30 cellular contexts compared by ENCODE assay signal in genomic region chr12:3019005-3019680, GRCh38. TPM values are rescaled to one million over a fixed set of nuclear protein-coding genes. Genes with fewer than 3 reads are reported as not detected.
DNase-seq lines count a peak whose midpoint lies in the region; ATAC-seq and TF ChIP-seq lines count a peak whose summit lies in the region.
"Had no signal": no experiment of that assay in that cellular context is flagged by ENCODE, and none has a peak within 500 bp of the region (broad histone marks: within the 10 kb centered on the region; RNA-seq: fewer than 3 reads in every experiment).

No MANE protein-coding gene starts in this region.

- CTCF ChIA-PET in WTC11 (lab: Charles Lee) = interaction anchor here (0.6 to 3.8 kb wide), 2 partner anchors 23 to 74 kb away, joined by 7 to 19 read pairs; no protein-coding TSS in a partner anchor

- DNase-seq in cardiac muscle cell (ENCODE audit: low read depth in 1 of 2, low spot score in 1 of 2) (no peak), right atrium auricular region (ENCODE audit: low spot score) (no peak), H7 (peak; percentile 47), WTC11 (ENCODE audit: low spot score) (no peak), sciatic nerve (ENCODE audit: low spot score) (no peak), amygdala (lab: John Stamatoyannopoulos, UW) (no peak), uterus (no peak)
- DNase-seq: C1 segment of cervical spinal cord; CD4-positive, alpha-beta memory T cell; DMS 273 treated with DMSO at 0.1 percent for 48 hours; DMS79; EL; GDM1; HCEC 1CT; NCI-H1048; NCI-H1417; NCI-H187; NCI-H2081 treated with DMSO at 0.1 percent for 48 hours; NCI-H2171; NCI-H226; NCI-H510A; NCI-H69 had no signal

- peak overlapping the region; percentile 63; the same call in 1 of the 2 replicates for H3K27ac Mint-ChIP-seq in WTC11
- H3K27ac Mint-ChIP-seq: CD4-positive, alpha-beta memory T cell; GM23338 had no signal

- no peaks in the 10 kb centered on the region for H3K27me3 Mint-ChIP-seq in WTC11 (ENCODE audit: low read depth)

- POLR2A ChIA-PET in WTC11 (lab: Charles Lee) = no interaction called here

- intact Hi-C loops in sciatic nerve (cut with DNase I) (no loop called here), uterus (cut with DNase I; ENCODE audit: low total_unique reads) (no loop called here)

- H3K4me1 ChIP-seq in cardiac muscle cell (ENCODE audit: low read depth) = peaks cover 2% of the 10 kb centered on the region
- H3K4me1 ChIP-seq in right atrium auricular region = peaks cover 0 to 3% of the 10 kb centered on the region in 2 donors
- H3K4me1 ChIP-seq in uterus = no peaks in the 10 kb centered on the region

- no peak for ATAC-seq in WTC11
- ATAC-seq in sciatic nerve = peak; percentile 10
- no peak for ATAC-seq in HG03432 (IDR thresholded peaks at IDR 0.05; ENCODE audit: unreplicated experiment)
- ATAC-seq: GM12878, GM23338, Panc1 had no signal

- H3K36me3 ChIP-seq in cardiac muscle cell (no peaks in the 10 kb centered on the region), right atrium auricular region (peaks cover 12% of the 10 kb centered on the region), H7 (replicated peaks; ENCODE audit: control insufficient read depth, insufficient read depth, low read length) (peaks cover 34% of the 10 kb centered on the region), uterus (no peaks in the 10 kb centered on the region)

- peaks cover 54% of the 10 kb centered on the region for H3K36me3 Mint-ChIP-seq in WTC11
- H3K36me3 Mint-ChIP-seq: CD4-positive, alpha-beta memory T cell; IgD-negative memory B cell had no signal

- H3K9me3 Mint-ChIP-seq in WTC11 = no peaks in the 10 kb centered on the region
- H3K9me3 Mint-ChIP-seq: CD4-positive, alpha-beta memory T cell; GM23338; IgD-negative memory B cell had no signal

- H3K9me3 ChIP-seq in cardiac muscle cell (ENCODE audit: low read depth) (no peaks in the 10 kb centered on the region), right atrium auricular region (no peaks in the 10 kb centered on the region), uterus (no peaks in the 10 kb centered on the region)
- H3K9me3 ChIP-seq: SJSA1 had no signal

- H3K27me3 ChIP-seq in cardiac muscle cell (no peaks in the 10 kb centered on the region), right atrium auricular region (no peaks in the 10 kb centered on the region), H7 (ENCODE audit: control insufficient read depth, insufficient read depth, low read length) (no peaks in the 10 kb centered on the region), uterus (no peaks in the 10 kb centered on the region)
- H3K27me3 ChIP-seq: SJSA1 had no signal

- H3K4me1 Mint-ChIP-seq in WTC11 = 0 out of 2 replicates have a peak, but pooled peaks cover 3% of the 10 kb centered on the region
- H3K4me1 Mint-ChIP-seq: CD4-positive, alpha-beta memory T cell; IgD-negative memory B cell had no signal

- no peak for TF ChIP-seq POLR2A in uterus (IDR thresholded peaks at IDR 0.05)

- H3K4me3 Mint-ChIP-seq in WTC11 = no peak overlapping the region
- H3K4me3 Mint-ChIP-seq: CD4-positive, alpha-beta memory T cell; GM23338; IgD-negative memory B cell had no signal

- H3K27ac ChIP-seq in cardiac muscle cell = peak overlapping the region; percentile 63
- no peak overlapping the region for H3K27ac ChIP-seq in right atrium auricular region
- H3K27ac ChIP-seq in uterus = no peak overlapping the region
- H3K27ac ChIP-seq: KMS-11, SJSA1 had no signal

- no peak for TF ChIP-seq CTCF in cardiac muscle cell (IDR thresholded peaks at IDR 0.05; ENCODE audit: low read depth, low read length)
- TF ChIP-seq CTCF in right atrium auricular region (IDR thresholded peaks at IDR 0.05) = no peak
- TF ChIP-seq CTCF in WTC11 (IDR thresholded peaks at IDR 0.05) = no peak
- TF ChIP-seq CTCF in uterus (IDR thresholded peaks at IDR 0.05) = no peak

- no peak overlapping the region for H3K4me3 ChIP-seq in cardiac muscle cell
- no peak overlapping the region for H3K4me3 ChIP-seq in right atrium auricular region
- H3K4me3 ChIP-seq in H7 (ENCODE audit: insufficient read depth, low read depth, low read length) = no peak overlapping the region
- H3K4me3 ChIP-seq in uterus = no peak overlapping the region
- H3K4me3 ChIP-seq: GM12878, GM23338, SJSA1 had no signal

TF ChIP-seq in WTC11, 78 proteins besides CTCF, POLR2A, EP300 and RAD21:
- no peak for TF ChIP-seq ZNF138 (CRISPR knock-in tag; conservative IDR thresholded peaks at IDR 0.05)
- TF ChIP-seq FOXP1 (CRISPR knock-in tag; IDR thresholded peaks at IDR 0.05; ENCODE audit: borderline replicate concordance) = peak; percentile 48; the same call in 1 of the 2 replicates
- no peak for TF ChIP-seq ATF6 (CRISPR knock-in tag; IDR thresholded peaks at IDR 0.05)
- no peak for TF ChIP-seq JAZF1 (CRISPR knock-in tag; IDR thresholded peaks at IDR 0.05)
- no peak for TF ChIP-seq E2F4 (CRISPR knock-in tag; IDR thresholded peaks at IDR 0.05; ENCODE audit: borderline replicate concordance, low read depth)
TF ChIP-seq in WTC11: peak in this region for 1.

RNA-seq across cellular contexts. Expression of gene TSPAN9, which starts 58.0 kb away (rescaled TPM):
- 153 and 199 TPM in 2 replicates for total RNA-seq in cardiac muscle cell
- 13.3 and 17.9 TPM in 2 replicates for polyA plus RNA-seq in cardiac muscle cell
- 100 to 1,000 TPM; 103 to 185 TPM for total RNA-seq in right atrium auricular region
- 20.5 and 22.4 TPM in 2 replicates for total RNA-seq in H7 (2014; rRNA removed; shearing (Covaris generic))
- total RNA-seq in WTC11 (2021) = 21.8 to 27.6 TPM (median 23.9 TPM) in 3 replicates
- total RNA-seq in sciatic nerve = 37.5 TPM
- total RNA-seq in uterus = 100 to 1,000 TPM in 1 of 4 donors, 10 to 100 TPM in 3; 47.9 to 106 (median 65.1) TPM
- polyA plus RNA-seq: CD4-positive, alpha-beta memory T cell; IgD-negative memory B cell had no signal

RNA-seq across cellular contexts. Expression of gene TEAD4, which starts 59.9 kb away (rescaled TPM):
- total RNA-seq in cardiac muscle cell (29.1 and 31.9 TPM in 2 replicates), right atrium auricular region (10 to 100 TPM; 12.9 to 41.5 TPM), WTC11 (2021) (75.8 to 96.8 TPM (median 78.2 TPM) in 3 replicates), sciatic nerve (30.1 TPM), uterus (10 to 100 TPM in 2 of 4 donors, 1 to 10 TPM in 2; 1.3 to 33.8 (median 14.9) TPM)
- polyA plus RNA-seq in cardiac muscle cell = 21.3 and 23.9 TPM in 2 replicates
- total RNA-seq in H7 (2014; rRNA removed; shearing (Covaris generic)) = 67.7 and 70.9 TPM in 2 replicates
- total RNA-seq: CD4-positive, alpha-beta memory T cell; OCI-LY7 had no signal
- polyA plus RNA-seq: CD4-positive, alpha-beta memory T cell; IgD-negative memory B cell had no signal
